ENCODE assay signal across 8 cellular contexts in the genomic region with DNA sequence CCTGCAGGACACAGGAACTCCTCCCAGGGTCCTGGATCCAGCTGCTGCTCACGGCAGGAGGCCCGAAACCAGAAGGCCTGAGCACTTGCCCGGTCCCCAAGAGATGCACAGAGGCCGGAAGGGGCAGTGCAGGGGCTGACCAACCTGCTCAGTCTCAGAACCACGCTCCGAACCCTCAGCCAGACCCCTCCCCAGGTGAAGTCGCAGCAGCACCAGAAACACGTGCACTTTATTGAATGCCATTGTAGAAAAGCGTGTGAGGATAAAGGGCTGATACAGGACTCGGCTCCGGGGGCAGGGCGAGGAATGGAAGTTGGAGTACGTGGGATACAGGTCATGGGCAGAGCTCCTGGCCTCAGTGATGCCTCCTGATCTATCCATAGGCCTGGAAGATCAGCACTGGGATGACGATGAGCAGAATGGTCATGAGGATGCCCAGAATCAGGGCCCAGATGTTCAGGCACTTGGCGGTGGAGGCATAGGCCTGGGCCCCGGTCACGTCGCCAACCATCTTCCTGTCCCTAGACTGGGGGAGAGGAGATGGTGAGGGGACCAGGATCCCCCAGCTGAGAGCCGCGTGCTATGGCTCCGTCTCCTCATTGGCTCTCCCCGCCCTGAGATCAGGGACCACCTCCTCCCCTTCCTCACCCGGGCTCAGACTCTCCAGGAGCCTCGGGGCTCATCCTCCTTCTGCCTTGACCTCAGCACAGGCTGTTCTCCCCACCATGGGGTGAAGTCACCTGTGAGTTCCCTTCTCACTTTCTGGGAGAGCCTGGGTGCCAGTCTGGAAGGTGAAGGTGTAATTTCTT. TPM values are rescaled to one million over a fixed set of nuclear protein-coding genes. Genes with fewer than 3 reads are reported as not detected.
DNase-seq lines count a peak whose midpoint lies in the region; ATAC-seq and TF ChIP-seq lines count a peak whose summit lies in the region.
"Not testable (repeated sequence)": the region's sequence is repeated elsewhere in the genome, so short reads cannot be mapped to it uniquely, and the experiment has no call there.
"Had no signal": no experiment of that assay in that cellular context is flagged by ENCODE, and none has a peak within 500 bp of the region (broad histone marks: within the 10 kb centered on the region; RNA-seq: fewer than 3 reads in every experiment).

No MANE protein-coding gene starts in this region.

- peaks cover 29% of the 10 kb centered on the region for H3K4me1 Mint-ChIP-seq in activated CD4-positive, alpha-beta T cell treated with anti-CD3 and anti-CD28 coated beads, Interleukin-2, amount 10 ng/mL, durations not matched to agents 7 days and 5 days
- H3K4me1 Mint-ChIP-seq in immature natural killer cell (peaks cover 40 to 52% of the 10 kb centered on the region in 2 donors), osteocyte (ENCODE audit: unreplicated experiment) (peaks cover 27% of the 10 kb centered on the region)

- H3K4me3 Mint-ChIP-seq in activated CD4-positive, alpha-beta T cell treated with anti-CD3 and anti-CD28 coated beads, Interleukin-2, amount 10 ng/mL, durations not matched to agents 7 days and 5 days = peak overlapping the region; percentile 79
- H3K4me3 Mint-ChIP-seq in immature natural killer cell (peak overlapping the region; percentile 88 to 94 (median 90)), osteocyte (ENCODE audit: unreplicated experiment) (peak overlapping the region; percentile 97)

- DNase-seq in HFF-Myc (ENCODE audit: extremely low read depth, low read depth); activated CD4-positive, alpha-beta T cell treated with anti-CD3 and anti-CD28 coated beads, Interleukin-2, amount 10 ng/mL, durations not matched to agents 7 days and 5 days; immature natural killer cell; osteocyte (ENCODE audit: extremely low spot score, unreplicated experiment): not testable (repeated sequence)
- DNase-seq in choroid plexus epithelial cell (ENCODE audit: low read depth) (peak; percentile 28), upper lobe of left lung (peak in 1 of 2 donors; percentile 34)

- peak overlapping the region; percentile 91 to 99 (median 97) for H3K27ac ChIP-seq in upper lobe of left lung

- not testable (repeated sequence) for H3K36me3 ChIP-seq in upper lobe of left lung

- H3K4me3 ChIP-seq in HFF-Myc (replicated peaks; ENCODE audit: low read depth, low read length) = peak overlapping the region; percentile 80
- peak overlapping the region; percentile 78 for H3K4me3 ChIP-seq in choroid plexus epithelial cell (ENCODE audit: low read depth, low read length)
- peak overlapping the region; percentile 59 to 79 (median 70) for H3K4me3 ChIP-seq in upper lobe of left lung

- not testable (repeated sequence) for H3K27me3 Mint-ChIP-seq in activated CD4-positive, alpha-beta T cell treated with anti-CD3 and anti-CD28 coated beads, Interleukin-2, amount 10 ng/mL, durations not matched to agents 7 days and 5 days; osteocyte (ENCODE audit: unreplicated experiment)
- peaks cover 10 to 33% (median 30%) of the 10 kb centered on the region in 3 donors for H3K27me3 Mint-ChIP-seq in immature natural killer cell (ENCODE audit: low read depth in 3 of 3)

- not testable (repeated sequence) for TF ChIP-seq POLR2A in upper lobe of left lung (IDR thresholded peaks at IDR 0.05)

- CTCF ChIA-PET in activated CD4-positive, alpha-beta T cell treated with anti-CD3 and anti-CD28 coated beads, Interleukin-2, amount 10 ng/mL, durations not matched to agents 7 days and 5 days (lab: Charles Lee) = interaction anchor here (1.0 kb wide), 1 partner anchor 10 kb away, joined by 3 read pairs; no protein-coding TSS in a partner anchor

- ATAC-seq in upper lobe of left lung (ENCODE audit: low FRiP score in 2 of 2) = peak; percentile 21 to 70

- not testable (repeated sequence) for H3K27me3 ChIP-seq in upper lobe of left lung

- H3K27ac Mint-ChIP-seq in activated CD4-positive, alpha-beta T cell treated with anti-CD3 and anti-CD28 coated beads, Interleukin-2, amount 10 ng/mL, durations not matched to agents 7 days and 5 days = peak overlapping the region; percentile 92
- H3K27ac Mint-ChIP-seq in immature natural killer cell = peak overlapping the region; percentile 90 to 99 (median 96)
- peak overlapping the region; percentile 98 for H3K27ac Mint-ChIP-seq in osteocyte (ENCODE audit: unreplicated experiment)

- POLR2A ChIA-PET in activated CD4-positive, alpha-beta T cell treated with anti-CD3 and anti-CD28 coated beads, Interleukin-2, amount 10 ng/mL, durations not matched to agents 7 days and 5 days (lab: Charles Lee) = not testable (repeated sequence)

- H3K9me3 Mint-ChIP-seq in activated CD4-positive, alpha-beta T cell treated with anti-CD3 and anti-CD28 coated beads, Interleukin-2, amount 10 ng/mL, durations not matched to agents 7 days and 5 days; immature natural killer cell; osteocyte (ENCODE audit: unreplicated experiment): not testable (repeated sequence)

- H3K9me3 ChIP-seq in upper lobe of left lung = not testable (repeated sequence)

- not testable (repeated sequence) for TF ChIP-seq EP300 in upper lobe of left lung (IDR thresholded peaks at IDR 0.05)

- not testable (repeated sequence) for TF ChIP-seq CTCF in HFF-Myc (IDR thresholded peaks at IDR 0.05; ENCODE audit: low read depth, low read length, missing control alignments); choroid plexus epithelial cell (conservative IDR thresholded peaks at IDR 0.05; ENCODE audit: low read depth, low read length); osteocyte (IDR thresholded peaks at IDR 0.05)
- peak in 4 of 6 experiments; percentile 4 to 38 (median 24) for TF ChIP-seq CTCF in upper lobe of left lung (IDR thresholded peaks at IDR 0.05)

- H3K36me3 Mint-ChIP-seq in activated CD4-positive, alpha-beta T cell treated with anti-CD3 and anti-CD28 coated beads, Interleukin-2, amount 10 ng/mL, durations not matched to agents 7 days and 5 days (ENCODE audit: low read depth) = peaks cover 37% of the 10 kb centered on the region
- H3K36me3 Mint-ChIP-seq in immature natural killer cell (peaks cover 4 to 21% (median 13%) of the 10 kb centered on the region in 3 donors), osteocyte (ENCODE audit: unreplicated experiment) (peaks cover 16% of the 10 kb centered on the region)

- peaks cover 23 to 35% (median 35%) of the 10 kb centered on the region in 4 donors for H3K4me1 ChIP-seq in upper lobe of left lung

- WGBS in upper lobe of left lung, 2 donors = 22 to 28% methylated on average over 15 to 23 of the region's 24 CpGs

RNA-seq across cellular contexts. Expression of a gene that starts 1.0 kb away (rescaled TPM):
- total RNA-seq in activated CD4-positive, alpha-beta T cell treated with anti-CD3 and anti-CD28 coated beads, Interleukin-2, amount 10 ng/mL, durations not matched to agents 7 days and 5 days = 100 to 1,000 TPM; 213 to 271 TPM
- polyA plus RNA-seq in immature natural killer cell = 100 to 1,000 TPM; 138 to 675 (median 423) TPM
- total RNA-seq in osteocyte = 1,725 and 1,814 TPM in 2 replicates
- total RNA-seq in upper lobe of left lung = 100 to 1,000 TPM; 132 to 860 (median 360) TPM

RNA-seq across cellular contexts. Expression of a gene that starts 5.8 kb away (rescaled TPM):
- 1,000 to 10,000 TPM; 1,306 to 1,465 TPM for total RNA-seq in activated CD4-positive, alpha-beta T cell treated with anti-CD3 and anti-CD28 coated beads, Interleukin-2, amount 10 ng/mL, durations not matched to agents 7 days and 5 days
- polyA plus RNA-seq in immature natural killer cell = 1,000 to 10,000 TPM; 2,792 to 4,533 (median 3,562) TPM
- total RNA-seq in osteocyte (352 and 355 TPM in 2 replicates), upper lobe of left lung (100 to 1,000 TPM in 1 of 6 donors, 10 to 100 TPM in 5; 16.8 to 119 (median 74.5) TPM)

RNA-seq across cellular contexts. Expression of a gene that starts 12.1 kb away (rescaled TPM):
- total RNA-seq in activated CD4-positive, alpha-beta T cell treated with anti-CD3 and anti-CD28 coated beads, Interleukin-2, amount 10 ng/mL, durations not matched to agents 7 days and 5 days = 1,000 to 10,000 TPM; 1,561 to 1,733 TPM
- 1,000 to 10,000 TPM; 4,348 to 7,867 (median 6,958) TPM for polyA plus RNA-seq in immature natural killer cell
- total RNA-seq in osteocyte (671 and 698 TPM in 2 replicates), upper lobe of left lung (100 to 1,000 TPM; 113 to 704 (median 271) TPM)

RNA-seq across cellular contexts. Expression of a gene that starts 20.3 kb away (rescaled TPM):
- total RNA-seq in activated CD4-positive, alpha-beta T cell treated with anti-CD3 and anti-CD28 coated beads, Interleukin-2, amount 10 ng/mL, durations not matched to agents 7 days and 5 days = not detected
- not detected for polyA plus RNA-seq in immature natural killer cell
- total RNA-seq in osteocyte (not detected in 2 replicates), upper lobe of left lung (not detected)
- total RNA-seq: esophagus mucosa, HT-29 had no signal

RNA-seq across cellular contexts. Expression of a gene that starts 30.7 kb away (rescaled TPM):
- 100 to 1,000 TPM; 325 to 377 TPM for total RNA-seq in activated CD4-positive, alpha-beta T cell treated with anti-CD3 and anti-CD28 coated beads, Interleukin-2, amount 10 ng/mL, durations not matched to agents 7 days and 5 days
- polyA plus RNA-seq in immature natural killer cell = 10 to 100 TPM in 2 of 3 donors, 1 to 10 TPM in 1; 8.1 to 17.4 (median 11.4) TPM
- 39.9 and 43.4 TPM in 2 replicates for total RNA-seq in osteocyte
- 100 to 1,000 TPM in 2 of 6 donors, 10 to 100 TPM in 4; 34.1 to 535 (median 65.2) TPM for total RNA-seq in upper lobe of left lung
